ENCODE assay signal across 27 cellular contexts in the genomic region with DNA sequence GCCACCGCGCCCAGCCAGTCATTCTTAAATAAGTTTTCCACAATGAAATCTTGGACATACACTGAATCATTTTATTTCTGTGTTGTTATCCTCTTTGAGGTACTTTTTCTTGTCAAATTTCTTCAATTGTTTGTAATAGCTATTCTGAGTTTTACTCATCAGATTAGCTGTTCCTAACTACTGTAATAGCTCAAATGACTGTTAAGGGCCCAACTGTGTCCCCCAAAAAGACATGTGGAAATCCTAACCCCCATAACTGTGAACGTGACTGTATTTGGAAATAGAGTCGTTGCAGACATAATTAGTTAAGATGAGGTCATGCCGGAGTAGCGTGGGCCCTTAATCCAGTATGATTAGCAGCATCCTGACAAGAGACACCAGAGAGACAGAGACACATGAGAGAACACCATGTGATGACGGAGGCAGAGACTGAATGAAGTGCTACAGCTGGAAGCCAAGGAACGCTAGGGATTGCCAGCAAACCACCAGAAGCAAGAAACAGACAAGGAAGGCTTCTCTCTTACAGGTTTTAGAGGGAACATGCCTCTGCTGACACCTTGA.
"Had no signal": no experiment of that assay in that cellular context is flagged by ENCODE, and none has a peak within 500 bp of the region (broad histone marks: within the 10 kb centered on the region; RNA-seq: fewer than 3 reads in every experiment).

No MANE protein-coding gene starts in this region.

- H3K4me3 Mint-ChIP-seq: activated CD8-positive, alpha-beta T cell treated with anti-CD3 and anti-CD28 coated beads for 36 hours; activated naive CD8-positive, alpha-beta T cell treated with anti-CD3 and anti-CD28 coated beads, Interleukin-2, amount 10 ng/mL, durations not matched to agents 7 days and 5 days; activated T-cell treated with anti-CD3 and anti-CD28 coated beads, Interleukin-2, amount 50 U/mL, for 72 hours; brain; T-helper 17 cell had no signal

- H3K9me3 ChIP-seq: adrenal gland, MG63, SJSA1 had no signal

- H3K4me1 ChIP-seq: adrenal gland, SJSA1 had no signal

- H3K27me3 Mint-ChIP-seq: activated CD8-positive, alpha-beta T cell treated with anti-CD3 and anti-CD28 coated beads for 36 hours; activated naive CD8-positive, alpha-beta T cell treated with anti-CD3 and anti-CD28 coated beads, Interleukin-2, amount 10 ng/mL, durations not matched to agents 7 days and 5 days; brain; T-helper 17 cell had no signal

- H3K27ac Mint-ChIP-seq: activated CD8-positive, alpha-beta T cell treated with anti-CD3 and anti-CD28 coated beads for 36 hours; activated naive CD8-positive, alpha-beta T cell treated with anti-CD3 and anti-CD28 coated beads, Interleukin-2, amount 10 ng/mL, durations not matched to agents 7 days and 5 days; activated T-cell treated with anti-CD3 and anti-CD28 coated beads, Interleukin-2, amount 50 U/mL, for 72 hours; brain; T-helper 17 cell had no signal

- H3K9me3 Mint-ChIP-seq: activated CD8-positive, alpha-beta T cell treated with anti-CD3 and anti-CD28 coated beads for 36 hours; activated naive CD8-positive, alpha-beta T cell treated with anti-CD3 and anti-CD28 coated beads, Interleukin-2, amount 10 ng/mL, durations not matched to agents 7 days and 5 days; activated T-cell treated with anti-CD3 and anti-CD28 coated beads, Interleukin-2, amount 50 U/mL, for 72 hours; brain had no signal

- H3K27me3 ChIP-seq: adrenal gland, cardiac muscle cell, MG63, SJSA1 had no signal

- ATAC-seq: activated CD8-positive, alpha-beta T cell treated with anti-CD3 and anti-CD28 coated beads for 36 hours; activated T-cell treated with anti-CD3 and anti-CD28 coated beads, Interleukin-2, amount 50 U/mL, for 72 hours; PC-3; SK-N-SH treated with all-trans-retinoic acid at 6 μM for 48 hours; T-helper 17 cell had no signal

- H3K4me3 ChIP-seq: adrenal gland, cardiac muscle cell, MG63, SJSA1 had no signal

- DNase-seq: activated CD4-positive, alpha-beta T cell treated with anti-CD3 and anti-CD28 coated beads for 4 hours; activated CD4-positive, CD25-positive, alpha-beta regulatory T cell; activated CD8-positive, alpha-beta memory T cell treated with anti-CD3 and anti-CD28 coated beads, Interleukin-2, amount 50 U/mL, for 4 hours; activated CD8-positive, alpha-beta T cell treated with anti-CD3 and anti-CD28 coated beads for 36 hours; activated effector memory CD4-positive, alpha-beta T cell treated with Interleukin-2 at 50 U/mL for 16 hours; activated naive CD4-positive, alpha-beta T cell; activated naive CD8-positive, alpha-beta T cell treated with anti-CD3 and anti-CD28 coated beads, Interleukin-2, amount 10 ng/mL, durations not matched to agents 7 days and 5 days; activated T-cell treated with anti-CD3 and anti-CD28 coated beads, Interleukin-2, amount 50 U/mL, for 72 hours; adrenal gland; MG63; NCI-H1105; NCI-H1436; NCI-H1694 treated with DMSO at 0.1 percent for 48 hours; NCI-H2029 treated with DMSO at 0.1 percent for 48 hours; NCI-H345; NCI-H510A; NCI-H526 treated with DMSO at 0.1 percent for 48 hours; PC-3; SHP77; SW 1271; T-helper 17 cell; T-helper 9 cell had no signal

- H3K27ac ChIP-seq: adrenal gland, cardiac muscle cell, SJSA1, VCaP had no signal

- H3K4me1 Mint-ChIP-seq: activated naive CD8-positive, alpha-beta T cell treated with anti-CD3 and anti-CD28 coated beads, Interleukin-2, amount 10 ng/mL, durations not matched to agents 7 days and 5 days; brain had no signal
